21 cellular contexts compared by ENCODE assay signal in the genomic region with DNA sequence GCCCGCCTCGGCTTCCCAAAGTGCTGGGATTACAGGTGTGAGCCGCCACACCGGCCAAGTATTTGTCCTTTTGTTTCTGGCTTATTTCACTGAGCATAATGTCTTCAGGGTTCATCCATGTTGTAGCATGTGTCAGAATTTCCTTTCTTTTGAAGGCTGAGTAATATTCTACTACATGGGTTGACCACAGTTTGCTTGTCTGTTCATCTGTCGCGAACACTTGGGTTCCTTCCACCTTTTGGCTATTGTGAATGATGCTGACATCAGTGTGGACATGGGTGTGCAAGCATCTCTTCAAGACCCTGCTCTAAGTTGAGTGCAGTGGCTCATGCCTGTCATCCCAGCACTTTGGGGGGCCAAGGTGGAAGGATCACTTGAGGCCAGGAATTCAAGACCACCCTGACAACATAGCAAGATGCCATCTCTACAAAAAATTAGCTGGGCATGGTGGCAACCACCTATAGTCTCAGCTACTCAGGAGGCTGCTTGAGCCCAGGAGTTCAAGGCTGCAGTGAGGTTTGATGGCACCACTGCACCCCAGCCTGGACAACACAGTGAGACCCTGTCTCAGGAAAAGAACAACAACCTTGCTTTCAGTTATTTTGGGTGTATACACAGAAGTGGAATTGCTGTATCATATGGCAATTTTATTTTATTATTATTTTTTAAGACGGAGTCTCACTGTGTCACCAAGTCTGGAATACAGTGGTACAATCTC. TPM values are rescaled to one million over a fixed set of nuclear protein-coding genes. Genes with fewer than 3 reads are reported as not detected.
DNase-seq lines count a peak whose midpoint lies in the region; ATAC-seq, FAIRE-seq and TF ChIP-seq lines count a peak whose summit lies in the region.
"Had no signal": no experiment of that assay in that cellular context is flagged by ENCODE, and none has a peak within 500 bp of the region (broad histone marks: within the 10 kb centered on the region; RNA-seq: fewer than 3 reads in every experiment).

No MANE protein-coding gene starts in this region.

- no peak overlapping the region for H2BK15ac ChIP-seq in neuronal stem cell (ENCODE audit: low read length)

- H2BK5ac ChIP-seq in neuronal stem cell (ENCODE audit: low read length) = no peak overlapping the region

- no peaks in the 10 kb centered on the region for H4K20me1 ChIP-seq in HepG2 (ENCODE audit: insufficient read depth, low read length)

- H2AFZ ChIP-seq in HepG2 (ENCODE audit: low read length) (no peak overlapping the region), neuronal stem cell (ENCODE audit: low read length) (no peak overlapping the region)

- no peaks in the 10 kb centered on the region for H3K27me3 Mint-ChIP-seq in activated CD8-positive, alpha-beta T cell treated with anti-CD3 and anti-CD28 coated beads for 36 hours
- no peaks in the 10 kb centered on the region for H3K27me3 Mint-ChIP-seq in activated CD8-positive, alpha-beta T cell treated with anti-CD3 and anti-CD28 coated beads, Interleukin-2, amount 10 ng/mL, durations not matched to agents 7 days and 5 days (ENCODE audit: low read depth)

- H2AK5ac ChIP-seq in neuronal stem cell (ENCODE audit: low read depth, low read length) = peak overlapping the region; percentile 56

- H3K4me2 ChIP-seq in HepG2 (ENCODE audit: low read depth, low read length) (no peak overlapping the region), neuronal stem cell (ENCODE audit: insufficient read depth, low read length, poor library complexity, severe bottlenecking) (no peak overlapping the region)

- no peak overlapping the region for H3K4ac ChIP-seq in neuronal stem cell (ENCODE audit: low read length)

- H3K36me3 ChIP-seq in HepG2 (replicated peaks in 1 of 2; ENCODE audit: control insufficient read depth in 1 of 2, insufficient read depth in 2 of 2, low read length in 2 of 2) = no peaks in the 10 kb centered on the region
- no peaks in the 10 kb centered on the region for H3K36me3 ChIP-seq in right lobe of liver
- H3K36me3 ChIP-seq in neuronal stem cell (replicated peaks in 1 of 2; ENCODE audit: control insufficient read depth in 2 of 2, insufficient read depth in 2 of 2, low read length in 2 of 2) = no peaks in the 10 kb centered on the region
- H3K36me3 ChIP-seq: BE2C, MG63 had no signal

- H3K4me1 Mint-ChIP-seq in activated CD8-positive, alpha-beta T cell treated with anti-CD3 and anti-CD28 coated beads for 36 hours (ENCODE audit: low read depth) = peaks cover 28% of the 10 kb centered on the region
- H3K4me1 Mint-ChIP-seq in activated CD8-positive, alpha-beta T cell treated with anti-CD3 and anti-CD28 coated beads, Interleukin-2, amount 10 ng/mL, durations not matched to agents 7 days and 5 days (ENCODE audit: low read depth) = peaks cover 64% of the 10 kb centered on the region

- no peak overlapping the region for H3K14ac ChIP-seq in neuronal stem cell (ENCODE audit: low read length)

- H3K9me3 ChIP-seq in HepG2 (ENCODE audit: low read length) (no peaks in the 10 kb centered on the region), right lobe of liver (no peaks in the 10 kb centered on the region), neuronal stem cell (replicated peaks in 1 of 2; ENCODE audit: control insufficient read depth in 2 of 2, insufficient read depth in 1 of 2, low read depth in 1 of 2, low read length in 2 of 2) (no peaks in the 10 kb centered on the region)
- H3K9me3 ChIP-seq: BE2C, MG63 had no signal

- peaks cover 5% of the 10 kb centered on the region for H3K79me1 ChIP-seq in neuronal stem cell (ENCODE audit: low read depth, low read length)

- H3K27me3 ChIP-seq in HepG2 (ENCODE audit: control insufficient read depth in 1 of 2, insufficient read depth in 2 of 2, low read length in 2 of 2) (no peaks in the 10 kb centered on the region), right lobe of liver (no peaks in the 10 kb centered on the region), neuronal stem cell (ENCODE audit: control insufficient read depth in 3 of 3, insufficient read depth in 3 of 3, low read depth in 1 of 3, low read length in 3 of 3) (no peaks in the 10 kb centered on the region)
- H3K27me3 ChIP-seq: BE2C, MG63 had no signal

- POLR2A ChIA-PET in activated CD8-positive, alpha-beta T cell treated with anti-CD3 and anti-CD28 coated beads for 36 hours (lab: Charles Lee) = interaction anchor here (1.2 kb wide), 1 partner anchor 15 kb away, joined by 3 read pairs; no protein-coding TSS in a partner anchor
- POLR2A ChIA-PET in activated CD8-positive, alpha-beta T cell treated with anti-CD3 and anti-CD28 coated beads, Interleukin-2, amount 10 ng/mL, durations not matched to agents 7 days and 5 days (lab: Charles Lee) = interaction anchor here (1.4 kb wide), 1 partner anchor 14 kb away, joined by 3 read pairs; no protein-coding TSS in a partner anchor
- POLR2A ChIA-PET in HepG2 (lab: Yijun Ruan, JAX) = interaction anchor here (1.0 kb wide), 1 partner anchor 31 kb away, joined by 3 read pairs; no protein-coding TSS in a partner anchor

- H3K36me3 Mint-ChIP-seq in activated CD8-positive, alpha-beta T cell treated with anti-CD3 and anti-CD28 coated beads for 36 hours (ENCODE audit: low read depth) = peaks cover 3% of the 10 kb centered on the region
- H3K36me3 Mint-ChIP-seq in activated CD8-positive, alpha-beta T cell treated with anti-CD3 and anti-CD28 coated beads, Interleukin-2, amount 10 ng/mL, durations not matched to agents 7 days and 5 days (ENCODE audit: low read depth) = peaks cover 37% of the 10 kb centered on the region

- TF ChIP-seq RAD21 in HepG2 (CRISPR knock-in tag; IDR thresholded peaks at IDR 0.05) = no peak

- TF ChIP-seq EP300 in HepG2 (IDR thresholded peaks at IDR 0.05; ENCODE audit: low read depth in 2 of 2, low read length in 2 of 2) = no peak
- TF ChIP-seq EP300 in HepG2 (CRISPR knock-in tag; IDR thresholded peaks at IDR 0.05; ENCODE audit: borderline replicate concordance) = no peak

- no peak overlapping the region for H3K4me3 ChIP-seq in HepG2 (replicated peaks in 1 of 3; ENCODE audit: insufficient read depth in 1 of 3, low read depth in 2 of 3, low read length in 3 of 3)
- no peak overlapping the region for H3K4me3 ChIP-seq in right lobe of liver
- no peak overlapping the region for H3K4me3 ChIP-seq in neuronal stem cell (ENCODE audit: low read length in 2 of 2)
- H3K4me3 ChIP-seq: GM12878, MG63 had no signal

- H2BK12ac ChIP-seq in neuronal stem cell (ENCODE audit: low read length) = no peak overlapping the region

- H3K4me1 ChIP-seq in HepG2 (ENCODE audit: insufficient read depth, low read length) (0 out of 2 replicates have a peak, but pooled peaks cover 5% of the 10 kb centered on the region), right lobe of liver (no peaks in the 10 kb centered on the region), neuronal stem cell (ENCODE audit: control insufficient read depth in 2 of 2, insufficient read depth in 1 of 2, low read depth in 1 of 2, low read length in 2 of 2) (peaks cover 0 to 1% of the 10 kb centered on the region in 2 donors)
- H3K4me1 ChIP-seq: BE2C had no signal

- H3K23ac ChIP-seq in neuronal stem cell (ENCODE audit: low read depth, low read length, poor library complexity) = no peak overlapping the region

- no peak for TF ChIP-seq POLR2A in HepG2 (IDR thresholded peaks at IDR 0.05; ENCODE audit: insufficient read depth in 1 of 2, low read depth in 2 of 2, low read length in 2 of 2)
- no peak for TF ChIP-seq POLR2A in right lobe of liver (IDR thresholded peaks at IDR 0.05)

- no peak overlapping the region for H3K18ac ChIP-seq in neuronal stem cell (ENCODE audit: low read length)

- no peak overlapping the region for H4K91ac ChIP-seq in neuronal stem cell (ENCODE audit: low read depth, low read length, poor library complexity)

- no peak overlapping the region for H3K27ac ChIP-seq in HepG2 (ENCODE audit: extremely low read length, insufficient read depth, low read length)
- H3K27ac ChIP-seq in right lobe of liver = no peak overlapping the region
- no peak overlapping the region for H3K27ac ChIP-seq in neuronal stem cell (replicated peaks; ENCODE audit: low read length)

- no peak overlapping the region for H3K27ac Mint-ChIP-seq in activated CD8-positive, alpha-beta T cell treated with anti-CD3 and anti-CD28 coated beads for 36 hours
- H3K27ac Mint-ChIP-seq in activated CD8-positive, alpha-beta T cell treated with anti-CD3 and anti-CD28 coated beads, Interleukin-2, amount 10 ng/mL, durations not matched to agents 7 days and 5 days = no peak overlapping the region

- H3K79me2 ChIP-seq in HepG2 (ENCODE audit: insufficient read depth, low read length) = peaks cover 16% of the 10 kb centered on the region

- no peak overlapping the region for H2BK120ac ChIP-seq in neuronal stem cell (ENCODE audit: low read depth, low read length)

- FAIRE-seq in HepG2 (lab: Jason Lieb, UNC) = no peak
- FAIRE-seq: RCC 7860 had no signal

- intact Hi-C loops in activated CD8-positive, alpha-beta T cell treated with anti-CD3 and anti-CD28 coated beads for 36 hours (cut with micrococcal nuclease) = no loop called here
- intact Hi-C loops in HepG2 (cut with micrococcal nuclease; ENCODE audit: unreplicated experiment) (no loop called here), right lobe of liver (cut with DNase I) (no loop called here)

- no peak overlapping the region for H3K4me3 Mint-ChIP-seq in activated CD8-positive, alpha-beta T cell treated with anti-CD3 and anti-CD28 coated beads for 36 hours
- no peak overlapping the region for H3K4me3 Mint-ChIP-seq in activated CD8-positive, alpha-beta T cell treated with anti-CD3 and anti-CD28 coated beads, Interleukin-2, amount 10 ng/mL, durations not matched to agents 7 days and 5 days

- H3K9ac ChIP-seq in HepG2 (ENCODE audit: insufficient read depth, low read depth, low read length) (no peak overlapping the region), neuronal stem cell (ENCODE audit: low read depth, low read length, poor library complexity) (no peak overlapping the region)

- in situ Hi-C loops in HepG2 (cut with HindIII; ENCODE audit: extremely low pct_ligation_motif_present, low pct_unique_long_range_greater_than_20kb) = no loop called here

- no peak overlapping the region for H4K8ac ChIP-seq in neuronal stem cell (ENCODE audit: low read depth, low read length)

- BruUV-seq in HepG2 (replicated peaks; lab: Mats Ljungman, UMichigan) = no TSS peak

- peak; percentile 49 for ATAC-seq in activated CD8-positive, alpha-beta T cell treated with anti-CD3 and anti-CD28 coated beads for 36 hours
- ATAC-seq in activated CD8-positive, alpha-beta T cell treated with anti-CD3 and anti-CD28 coated beads, Interleukin-2, amount 10 ng/mL, durations not matched to agents 7 days and 5 days = no peak
- no peak for ATAC-seq in HepG2
- no peak for ATAC-seq in right lobe of liver
- ATAC-seq: GM12878 had no signal

- CTCF ChIA-PET in activated CD8-positive, alpha-beta T cell treated with anti-CD3 and anti-CD28 coated beads for 36 hours (lab: Charles Lee) = interaction anchor here (0.9 kb wide), 1 partner anchor 11 kb away, joined by 3 read pairs; no protein-coding TSS in a partner anchor
- CTCF ChIA-PET in activated CD8-positive, alpha-beta T cell treated with anti-CD3 and anti-CD28 coated beads, Interleukin-2, amount 10 ng/mL, durations not matched to agents 7 days and 5 days (lab: Charles Lee) = interaction anchor here (2.8 kb wide), 1 partner anchor 14 kb away, joined by 9 read pairs; no protein-coding TSS in a partner anchor
- CTCF ChIA-PET in HepG2 (lab: Yijun Ruan, JAX; ENCODE audit: low intra/inter-chr PET ratio, low total read pairs) = no interaction called here

- WGBS in HepG2 (ENCODE audit: low lambda C conversion rate) = 96% methylated on average over 7 of the region's 7 CpGs
- 91% methylated on average over 7 of the region's 7 CpGs for WGBS in right lobe of liver (ENCODE audit: insufficient coverage, low coverage, low lambda C conversion rate, missing lambda C conversion rate)
- no CpG with 5 or more reads among the region's 7 CpGs for WGBS in neuronal stem cell (ENCODE audit: extremely low coverage in 2 of 2, insufficient read length in 2 of 2, insufficient replicate concordance in 1 of 2), 2 donors

- peak; percentile 26 for DNase-seq in activated CD8-positive, alpha-beta T cell treated with anti-CD3 and anti-CD28 coated beads for 36 hours
- DNase-seq in activated CD8-positive, alpha-beta T cell treated with anti-CD3 and anti-CD28 coated beads, Interleukin-2, amount 10 ng/mL, durations not matched to agents 7 days and 5 days = no peak
- DNase-seq in HepG2 (ENCODE audit: low spot score) (no peak), right lobe of liver (no peak), neuronal stem cell (ENCODE audit: low spot score) (no peak), NCI-H187 (lab: John Stamatoyannopoulos, UW) (no peak), amygdala (lab: John Stamatoyannopoulos, UW) (no peak)
- DNase-seq: BE2C, DMS 273 treated with DMSO at 0.1 percent for 48 hours, DMS79 treated with DMSO at 0.1 percent for 48 hours, H7, MG63, NCI-H1417, NCI-H1694 treated with DMSO at 0.1 percent for 48 hours, NCI-H446 treated with DMSO at 0.1 percent for 48 hours, NCI-H526 treated with DMSO at 0.1 percent for 48 hours, OCI-M1 had no signal

- TF ChIP-seq CTCF in activated CD8-positive, alpha-beta T cell treated with anti-CD3 and anti-CD28 coated beads for 36 hours (IDR thresholded peaks at IDR 0.05) = no peak
- TF ChIP-seq CTCF in HepG2 (CRISPR knock-in tag; IDR thresholded peaks at IDR 0.05) (no peak), right lobe of liver (IDR thresholded peaks at IDR 0.05) (no peak)

- no peaks in the 10 kb centered on the region for H3K9me3 Mint-ChIP-seq in activated CD8-positive, alpha-beta T cell treated with anti-CD3 and anti-CD28 coated beads for 36 hours
- no peaks in the 10 kb centered on the region for H3K9me3 Mint-ChIP-seq in activated CD8-positive, alpha-beta T cell treated with anti-CD3 and anti-CD28 coated beads, Interleukin-2, amount 10 ng/mL, durations not matched to agents 7 days and 5 days (ENCODE audit: insufficient read depth)

RNA-seq across cellular contexts. Expression of gene CHST12, which starts 17.0 kb away (rescaled TPM):
- 1 to 10 TPM; 2.9 to 4.7 TPM for total RNA-seq in activated CD8-positive, alpha-beta T cell treated with anti-CD3 and anti-CD28 coated beads for 36 hours
- 10 to 100 TPM; 47.9 to 49.0 TPM for total RNA-seq in activated CD8-positive, alpha-beta T cell treated with anti-CD3 and anti-CD28 coated beads, Interleukin-2, amount 10 ng/mL, durations not matched to agents 7 days and 5 days
- total RNA-seq in HepG2 (2016; rRNA removed; fragmentation: Illumina TruSeq; extraction: Trizol) (3.7 and 6.4 TPM in 2 replicates), right lobe of liver (1 to 10 TPM; 3.0 to 7.9 (median 5.7) TPM)
- 1.4 and 1.5 TPM in 2 replicates for total RNA-seq in HepG2 (2016; cell fraction: cytosol; rRNA removed; fragmentation: Illumina TruSeq; extraction: Trizol; ENCODE audit: low read depth)
- 3.5 and 6.3 TPM in 2 replicates for total RNA-seq in HepG2 (2016; cell fraction: insoluble cytoplasmic fraction; rRNA removed; fragmentation: Illumina TruSeq; extraction: Trizol)
- total RNA-seq in HepG2 (2016; cell fraction: membrane; rRNA removed; fragmentation: Illumina TruSeq; extraction: Trizol) = 3.9 and 4.8 TPM in 2 replicates
- total RNA-seq in HepG2 (2016; cell fraction: nucleus; rRNA removed; fragmentation: Illumina TruSeq; extraction: Trizol) = 5.8 and 6.9 TPM in 2 replicates
- polyA plus RNA-seq in HepG2 (2011; rRNA removed) = 15.8 and 17.0 TPM in 2 replicates
- polyA plus RNA-seq in HepG2 (2011; cell fraction: cytosol; rRNA removed) = 14.4 and 28.9 TPM in 2 replicates
- 16.3 and 21.2 TPM in 2 replicates for polyA plus RNA-seq in HepG2 (2011; cell fraction: nucleus; rRNA removed)
- polyA plus RNA-seq in HepG2 (2012) = 8.1 and 11.8 TPM in 2 replicates
- 3.3 and 4.7 TPM in 2 replicates for polyA plus RNA-seq in HepG2 (2016; cell fraction: cytosol; fragmentation: Illumina TruSeq; extraction: Trizol; ENCODE audit: low read depth)
- polyA plus RNA-seq in HepG2 (2016; cell fraction: insoluble cytoplasmic fraction; fragmentation: Illumina TruSeq; extraction: Trizol; ENCODE audit: low read depth) = 5.7 and 8.1 TPM in 2 replicates
- 5.6 and 6.2 TPM in 2 replicates for polyA plus RNA-seq in HepG2 (2016; cell fraction: membrane; fragmentation: Illumina TruSeq; extraction: Trizol; ENCODE audit: low read depth)
- polyA plus RNA-seq in HepG2 (2016; cell fraction: nucleus; fragmentation: Illumina TruSeq; extraction: Trizol; ENCODE audit: insufficient read depth, low read depth) = 21.2 and 23.6 TPM in 2 replicates
- 12.0 and 35.8 TPM in 2 replicates for polyA minus RNA-seq in HepG2 (2011; rRNA and poly(A)+ RNA removed; ENCODE audit: low replicate concordance)
- polyA minus RNA-seq in HepG2 (2011; cell fraction: cytosol; rRNA and poly(A)+ RNA removed) = 12.9 and 20.5 TPM in 2 replicates
- 5.7 TPM in 2 replicates for polyA minus RNA-seq in HepG2 (2011; cell fraction: nucleus; rRNA and poly(A)+ RNA removed)
- polyA plus RNA-seq in neuronal stem cell (2013, experiment 1 of 2) = 12.5 TPM
- 12.7 TPM for polyA plus RNA-seq in neuronal stem cell (2013, experiment 2 of 2)

RNA-seq across cellular contexts. Expression of gene GRIFIN, which starts 55.8 kb away (rescaled TPM):
- total RNA-seq in activated CD8-positive, alpha-beta T cell treated with anti-CD3 and anti-CD28 coated beads for 36 hours = not detected
- not detected for total RNA-seq in activated CD8-positive, alpha-beta T cell treated with anti-CD3 and anti-CD28 coated beads, Interleukin-2, amount 10 ng/mL, durations not matched to agents 7 days and 5 days
- total RNA-seq in HepG2 (2016; rRNA removed; fragmentation: Illumina TruSeq; extraction: Trizol) = not detected in 2 replicates
- not detected in 2 replicates for total RNA-seq in HepG2 (2016; cell fraction: cytosol; rRNA removed; fragmentation: Illumina TruSeq; extraction: Trizol; ENCODE audit: low read depth)
- not detected in 2 replicates for total RNA-seq in HepG2 (2016; cell fraction: insoluble cytoplasmic fraction; rRNA removed; fragmentation: Illumina TruSeq; extraction: Trizol)
- total RNA-seq in HepG2 (2016; cell fraction: membrane; rRNA removed; fragmentation: Illumina TruSeq; extraction: Trizol) = not detected in 2 replicates
- total RNA-seq in HepG2 (2016; cell fraction: nucleus; rRNA removed; fragmentation: Illumina TruSeq; extraction: Trizol) = not detected in 2 replicates
- polyA plus RNA-seq in HepG2 (2011; rRNA removed) = not detected in 2 replicates
- not detected in 2 replicates for polyA plus RNA-seq in HepG2 (2011; cell fraction: cytosol; rRNA removed)
- polyA plus RNA-seq in HepG2 (2011; cell fraction: nucleus; rRNA removed) = not detected in 2 replicates
- polyA plus RNA-seq in HepG2 (2012) = not detected in 2 replicates
- polyA plus RNA-seq in HepG2 (2016; cell fraction: cytosol; fragmentation: Illumina TruSeq; extraction: Trizol; ENCODE audit: low read depth) = not detected in 2 replicates
- not detected in 2 replicates for polyA plus RNA-seq in HepG2 (2016; cell fraction: insoluble cytoplasmic fraction; fragmentation: Illumina TruSeq; extraction: Trizol; ENCODE audit: low read depth)
- not detected in 2 replicates for polyA plus RNA-seq in HepG2 (2016; cell fraction: membrane; fragmentation: Illumina TruSeq; extraction: Trizol; ENCODE audit: low read depth)
- polyA plus RNA-seq in HepG2 (2016; cell fraction: nucleus; fragmentation: Illumina TruSeq; extraction: Trizol; ENCODE audit: insufficient read depth, low read depth) = not detected in 2 replicates
- polyA minus RNA-seq in HepG2 (2011; rRNA and poly(A)+ RNA removed; ENCODE audit: low replicate concordance) = not detected in 2 replicates
- not detected in 2 replicates for polyA minus RNA-seq in HepG2 (2011; cell fraction: cytosol; rRNA and poly(A)+ RNA removed)
- polyA minus RNA-seq in HepG2 (2011; cell fraction: nucleus; rRNA and poly(A)+ RNA removed) = not detected in 2 replicates
- not detected for total RNA-seq in right lobe of liver
- polyA plus RNA-seq in neuronal stem cell (2013, experiment 1 of 2) = not detected
- polyA plus RNA-seq in neuronal stem cell (2013, experiment 2 of 2) = not detected
- total RNA-seq: A673, GM12878, H7, LHCN-M2 had no signal
- polyA plus RNA-seq: GM12878 had no signal
